ENCODE assay signal across 20 cellular contexts in genomic region chr3:197758512-197758911, GRCh38. TPM values are rescaled to one million over a fixed set of nuclear protein-coding genes. Genes with fewer than 3 reads are reported as not detected.
A peak's percentile ranks its signal among the peaks of the same experiment; 100 is the strongest.
DNase-seq lines count a peak whose midpoint lies in the region; ATAC-seq, FAIRE-seq and TF ChIP-seq lines count a peak whose summit lies in the region.
"Had no signal": no experiment of that assay in that cellular context is flagged by ENCODE, and none has a peak within 500 bp of the region (broad histone marks: within the 10 kb centered on the region; RNA-seq: fewer than 3 reads in every experiment).

No MANE protein-coding gene starts in this region.

- DNase-seq in D341Med (ENCODE audit: low spot score) (peak; percentile 44), D721Med (ENCODE audit: insufficient read length, low spot score) (no peak), NCI-H82 (lab: John Stamatoyannopoulos, UW) (peak; percentile 63), left ventricle myocardium superior (no peak), NCI-H510A (lab: John Stamatoyannopoulos, UW) (no peak), NCI-H1048 (lab: John Stamatoyannopoulos, UW) (no peak)
- no peak for DNase-seq in stimulated activated CD4-positive, alpha-beta T cell treated with anti-CD3 and anti-CD28 coated beads, Interleukin-4, amount 100 ng/mL, for 1 hour
- DNase-seq: ACHN; BE2C; C1 segment of cervical spinal cord; Caco-2; CD4-positive, alpha-beta T cell; DMS79 treated with DMSO at 0.1 percent for 48 hours; GF-D8; IMR-90 had no signal

- intact Hi-C loops in left ventricle myocardium superior (cut with micrococcal nuclease), result no loop called here

- FAIRE-seq in D721Med (lab: Jason Lieb, UNC), result peak; percentile 82
- FAIRE-seq: A204.1, H1, HTR-8/SVneo, K562 had no signal

- TF ChIP-seq CTCF in D721Med (IDR thresholded peaks at IDR 0.05; ENCODE audit: insufficient read depth, missing control alignments), result no peak

- ATAC-seq in left ventricle myocardium superior, result peak; percentile 84
- ATAC-seq in esophagus mucosa, result no peak
- ATAC-seq: K562 had no signal

RNA-seq across cellular contexts. Expression of gene FYTTD1, which starts 8.8 kb away (rescaled TPM):
- total RNA-seq in left ventricle myocardium superior (71.8 TPM), esophagus mucosa (41.4 TPM)

RNA-seq across cellular contexts. Expression of gene RUBCN, which starts 21.8 kb away (rescaled TPM):
- 17.8 TPM for total RNA-seq in left ventricle myocardium superior
- total RNA-seq in esophagus mucosa, result 18.0 TPM

RNA-seq across cellular contexts. Expression of gene LRCH3, which starts 32.5 kb away (rescaled TPM):
- total RNA-seq in left ventricle myocardium superior (19.8 TPM), esophagus mucosa (20.8 TPM)

Comparison
In these comparisons a context has a peak if more than half of its experiments do, and no peak if none do; other contexts are left out.
1. DNase-seq: peak in D341Med (single experiment) and NCI-H82 (single experiment); none in D721Med (single experiment), left ventricle myocardium superior (single experiment), NCI-H510A (single experiment), NCI-H1048 (single experiment) and stimulated activated CD4-positive, alpha-beta T cell treated with anti-CD3 and anti-CD28 coated beads, Interleukin-4, amount 100 ng/mL, for 1 hour (single experiment).